Comparison of ENCODE assay signal across 12 cellular contexts in genomic region chrX:10099411-10099810, GRCh38. TPM values are rescaled to one million over a fixed set of nuclear protein-coding genes. Genes with fewer than 3 reads are reported as not detected.
DNase-seq lines count a peak whose midpoint lies in the region; ATAC-seq and FAIRE-seq lines count a peak whose summit lies in the region.
"Had no signal": no experiment of that assay in that cellular context is flagged by ENCODE, and none has a peak within 500 bp of the region (broad histone marks: within the 10 kb centered on the region; RNA-seq: fewer than 3 reads in every experiment).

No MANE protein-coding gene starts in this region.

- H3K4me1 Mint-ChIP-seq in activated CD8-positive, alpha-beta T cell treated with anti-CD3 and anti-CD28 coated beads, Interleukin-2, amount 10 ng/mL, durations not matched to agents 7 days and 5 days (ENCODE audit: low read depth): peaks cover 49% of the 10 kb centered on the region
- peaks cover 32 to 47% of the 10 kb centered on the region in 2 donors for H3K4me1 Mint-ChIP-seq in stimulated activated naive B cell treated with anti-CD40 and anti-IgM and Interleukin-4, amounts not matched to agents 10 μg/mL and 1 μg/mL and 100 μg/mL, for 72 hours

- POLR2A ChIA-PET in activated CD8-positive, alpha-beta T cell treated with anti-CD3 and anti-CD28 coated beads, Interleukin-2, amount 10 ng/mL, durations not matched to agents 7 days and 5 days (lab: Charles Lee): interaction anchor here (0.8 to 5.1 kb wide), 3 partner anchors 8 to 83 kb away, joined by 3 to 48 read pairs (median 12); no protein-coding TSS in a partner anchor

- DNase-seq in GM19239 (ENCODE audit: insufficient read length, low spot score) (no peak), globus pallidus (ENCODE audit: low spot score) (peak; percentile 60), GOT3 (lab: John Stamatoyannopoulos, UW) (no peak), HT-29 (ENCODE audit: low spot score) (no peak)
- no peak for DNase-seq in activated CD8-positive, alpha-beta T cell treated with anti-CD3 and anti-CD28 coated beads, Interleukin-2, amount 10 ng/mL, durations not matched to agents 7 days and 5 days
- DNase-seq in stimulated activated naive B cell treated with anti-CD40 and anti-IgM and Interleukin-4, amounts not matched to agents 10 μg/mL and 1 μg/mL and 100 μg/mL, for 72 hours: no peak
- DNase-seq: activated effector memory CD4-positive, alpha-beta T cell treated with Interleukin-2 at 50 U/mL for 16 hours; DMS79 treated with DMSO at 0.1 percent for 48 hours; HCEC 1CT; T1000 had no signal

- CTCF ChIA-PET in activated CD8-positive, alpha-beta T cell treated with anti-CD3 and anti-CD28 coated beads, Interleukin-2, amount 10 ng/mL, durations not matched to agents 7 days and 5 days (lab: Charles Lee): interaction anchor here (1.5 to 5.7 kb wide), 3 partner anchors 13 to 20 kb away, joined by 5 to 46 read pairs (median 9); no protein-coding TSS in a partner anchor

- peak overlapping the region; percentile 93 for H3K27ac Mint-ChIP-seq in activated CD8-positive, alpha-beta T cell treated with anti-CD3 and anti-CD28 coated beads, Interleukin-2, amount 10 ng/mL, durations not matched to agents 7 days and 5 days
- peak overlapping the region; percentile 95 for H3K27ac Mint-ChIP-seq in stimulated activated naive B cell treated with anti-CD40 and anti-IgM and Interleukin-4, amounts not matched to agents 10 μg/mL and 1 μg/mL and 100 μg/mL, for 72 hours

- no peak for ATAC-seq in activated CD8-positive, alpha-beta T cell treated with anti-CD3 and anti-CD28 coated beads, Interleukin-2, amount 10 ng/mL, durations not matched to agents 7 days and 5 days
- no peak for ATAC-seq in stimulated activated naive B cell treated with anti-CD40 and anti-IgM and Interleukin-4, amounts not matched to agents 10 μg/mL and 1 μg/mL and 100 μg/mL, for 72 hours (replicated peaks)
- ATAC-seq in GM18520 (IDR thresholded peaks at IDR 0.05; ENCODE audit: unreplicated experiment): no peak
- no peak for ATAC-seq in GM21576 (IDR thresholded peaks at IDR 0.05; ENCODE audit: unreplicated experiment)

- H3K36me3 Mint-ChIP-seq in activated CD8-positive, alpha-beta T cell treated with anti-CD3 and anti-CD28 coated beads, Interleukin-2, amount 10 ng/mL, durations not matched to agents 7 days and 5 days (ENCODE audit: low read depth): peaks cover 57% of the 10 kb centered on the region
- H3K36me3 Mint-ChIP-seq in stimulated activated naive B cell treated with anti-CD40 and anti-IgM and Interleukin-4, amounts not matched to agents 10 μg/mL and 1 μg/mL and 100 μg/mL, for 72 hours: peaks cover 36 to 54% of the 10 kb centered on the region in 2 donors

- H3K9me3 Mint-ChIP-seq in activated CD8-positive, alpha-beta T cell treated with anti-CD3 and anti-CD28 coated beads, Interleukin-2, amount 10 ng/mL, durations not matched to agents 7 days and 5 days (ENCODE audit: insufficient read depth): no peaks in the 10 kb centered on the region
- H3K9me3 Mint-ChIP-seq in stimulated activated naive B cell treated with anti-CD40 and anti-IgM and Interleukin-4, amounts not matched to agents 10 μg/mL and 1 μg/mL and 100 μg/mL, for 72 hours: no peaks in the 10 kb centered on the region

- peak overlapping the region; percentile 83 for H3K4me3 Mint-ChIP-seq in activated CD8-positive, alpha-beta T cell treated with anti-CD3 and anti-CD28 coated beads, Interleukin-2, amount 10 ng/mL, durations not matched to agents 7 days and 5 days
- H3K4me3 Mint-ChIP-seq in stimulated activated naive B cell treated with anti-CD40 and anti-IgM and Interleukin-4, amounts not matched to agents 10 μg/mL and 1 μg/mL and 100 μg/mL, for 72 hours: peak overlapping the region; percentile 76 to 82

- H3K27me3 Mint-ChIP-seq in activated CD8-positive, alpha-beta T cell treated with anti-CD3 and anti-CD28 coated beads, Interleukin-2, amount 10 ng/mL, durations not matched to agents 7 days and 5 days (ENCODE audit: low read depth): no peaks in the 10 kb centered on the region
- no peaks in the 10 kb centered on the region for H3K27me3 Mint-ChIP-seq in stimulated activated naive B cell treated with anti-CD40 and anti-IgM and Interleukin-4, amounts not matched to agents 10 μg/mL and 1 μg/mL and 100 μg/mL, for 72 hours

- FAIRE-seq in GM19239 (lab: Jason Lieb, UNC): peak; percentile 42

RNA-seq across cellular contexts. Expression of gene CLCN4, which starts 57.4 kb away (rescaled TPM):
- total RNA-seq in activated CD8-positive, alpha-beta T cell treated with anti-CD3 and anti-CD28 coated beads, Interleukin-2, amount 10 ng/mL, durations not matched to agents 7 days and 5 days: not detected
- total RNA-seq in HT-29 (2014; rRNA removed; shearing (Covaris generic)): 0.26 and 0.31 TPM in 2 replicates
